ENCODE assay signal across 8 cellular contexts in genomic region chr4:78776729-78777555, GRCh38.
DNase-seq lines count a peak whose midpoint lies in the region; ATAC-seq lines count a peak whose summit lies in the region.

No MANE protein-coding gene starts in this region.

- DNase-seq in DMS 273 (lab: John Stamatoyannopoulos, UW; ENCODE audit: unreplicated experiment): peak; percentile 65
- DNase-seq in DMS 273 treated with DMSO at 0.1 percent for 48 hours (lab: John Stamatoyannopoulos, UW): no peak
- DNase-seq in NCI-H1092 treated with DMSO at 0.1 percent for 48 hours (lab: John Stamatoyannopoulos, UW): peak; percentile 43
- DNase-seq in activated CD4-positive, alpha-beta T cell treated with anti-CD3 and anti-CD28 coated beads, Interleukin-2, amount 50 U/mL, for 24 hours (ENCODE audit: low read depth in 1 of 2, low spot score in 1 of 2): peak; percentile 6 to 37
- DNase-seq in medulla oblongata (ENCODE audit: extremely low spot score): peak; percentile 55
- DNase-seq in stimulated activated CD8-positive, alpha-beta memory T cell treated with anti-CD3 and anti-CD28 coated beads, Interleukin-12 subunit alpha, Interleukin-12 subunit beta, amount 100 ng/mL, for 4 hours (ENCODE audit: low read depth): peak; percentile 24

- H3K9me3 ChIP-seq in duodenal mucosa (ENCODE audit: control insufficient read depth in 1 of 2, low read length in 2 of 2): no peaks in the 10 kb centered on the region

- peak overlapping the region; percentile 34 for H3K27ac ChIP-seq in duodenal mucosa (ENCODE audit: low read depth, low read length)

- no peaks in the 10 kb centered on the region for H3K27me3 ChIP-seq in duodenal mucosa (ENCODE audit: control insufficient read depth in 1 of 2, insufficient read depth in 2 of 2, low read length in 2 of 2)

- peak overlapping the region; percentile 61 to 90 for H3K9ac ChIP-seq in duodenal mucosa (ENCODE audit: low read depth in 1 of 2, low read length in 2 of 2)

- peak overlapping the region; percentile 95 to 98 for H3K4me3 ChIP-seq in duodenal mucosa (ENCODE audit: low read depth in 1 of 2, low read length in 2 of 2)

- peaks cover 7 to 12% of the 10 kb centered on the region in 2 donors for H3K4me1 ChIP-seq in duodenal mucosa (ENCODE audit: control insufficient read depth in 1 of 2, insufficient read depth in 2 of 2, low read length in 2 of 2)

- ATAC-seq in HG02642 (IDR thresholded peaks at IDR 0.05; ENCODE audit: poor library complexity, unreplicated experiment): peak; percentile 37

- H3K36me3 ChIP-seq in duodenal mucosa (ENCODE audit: control insufficient read depth in 1 of 2, insufficient read depth in 2 of 2, low read length in 2 of 2): no peaks in the 10 kb centered on the region
